In genomic region chr1:201661823-201662213, GRCh38 we compare ENCODE assay signal across 26 cellular contexts.
"Had no signal": no experiment of that assay in that cellular context is flagged by ENCODE, and none has a peak within 500 bp of the region (broad histone marks: within the 10 kb centered on the region; RNA-seq: fewer than 3 reads in every experiment).

No MANE protein-coding gene starts in this region.

- H3K4me1 ChIP-seq: psoas muscle, right lobe of liver had no signal

- H3K4me2 ChIP-seq: neural progenitor cell had no signal

- H3K27me3 Mint-ChIP-seq: stimulated activated naive CD8-positive, alpha-beta T cell treated with anti-CD3 and anti-CD28 coated beads, Interleukin-15, Interleukin-2, amounts not matched to agents 100 ng/mL and 50 ng/mL, for 24 hours had no signal

- H3K27ac ChIP-seq: neural progenitor cell, ovary, parathyroid adenoma, psoas muscle, right lobe of liver, sigmoid colon, stomach, thoracic aorta, thyroid gland, tibial nerve, upper lobe of left lung, vagina had no signal

- H3K27ac Mint-ChIP-seq: natural killer cell treated with Interleukin-12 subunit alpha and Interleukin-12 subunit beta and Interleukin-15 and Interleukin-18, amount 100 ng/mL, for 72 hours; neural progenitor cell; progenitor cell of endocrine pancreas; stimulated activated effector memory CD8-positive, alpha-beta T cell treated with anti-CD3 and anti-CD28 coated beads, Interleukin-12 subunit alpha, Interleukin-12 subunit beta, amount 100 ng/mL, for 72 hours; stimulated activated naive B cell treated with anti-CD40 and anti-IgM and Interleukin-4, amounts not matched to agents 10 μg/mL and 1 μg/mL and 100 μg/mL, for 72 hours; stimulated activated naive CD8-positive, alpha-beta T cell treated with anti-CD3 and anti-CD28 coated beads, Interleukin-15, Interleukin-2, amounts not matched to agents 100 ng/mL and 50 ng/mL, for 24 hours had no signal

- H3K9me3 ChIP-seq: ovary, psoas muscle, right lobe of liver, sigmoid colon, stomach, thoracic aorta, thyroid gland, tibial nerve, upper lobe of left lung, vagina had no signal

- ATAC-seq: natural killer cell treated with Interleukin-12 subunit alpha and Interleukin-12 subunit beta and Interleukin-15 and Interleukin-18, amount 100 ng/mL, for 72 hours; psoas muscle; right cardiac atrium; right lobe of liver; stimulated activated effector memory CD8-positive, alpha-beta T cell treated with anti-CD3 and anti-CD28 coated beads, Interleukin-12 subunit alpha, Interleukin-12 subunit beta, amount 100 ng/mL, for 72 hours; stimulated activated naive B cell treated with anti-CD40 and anti-IgM and Interleukin-4, amounts not matched to agents 10 μg/mL and 1 μg/mL and 100 μg/mL, for 72 hours had no signal

- DNase-seq: occipital lobe; ovary; psoas muscle; right cardiac atrium; right lobe of liver; sigmoid colon; small intestine; stimulated activated CD4-positive, alpha-beta T cell treated with anti-CD3 and anti-CD28 coated beads, Interleukin-15, amount 100 ng/mL, for 24 hours; stimulated activated CD4-positive, alpha-beta T cell treated with anti-CD3 and anti-CD28 coated beads, Interleukin-2, amount 100 ng/mL, for 24 hours; stimulated activated CD4-positive, alpha-beta T cell treated with anti-CD3 and anti-CD28 coated beads, Interleukin-2, amount 100 ng/mL, for 48 hours; stimulated activated CD4-positive, alpha-beta T cell treated with anti-CD3 and anti-CD28 coated beads, Interleukin-4, amount 100 ng/mL, for 24 hours; stimulated activated naive B cell treated with anti-CD40 and anti-IgM and Interleukin-4, amounts not matched to agents 10 μg/mL and 1 μg/mL and 100 μg/mL, for 72 hours; stimulated activated naive CD4-positive, alpha-beta T cell treated with Interleukin-2 at 50 U/mL for 16 hours; stomach; thyroid gland; trophoblast cell; upper lobe of left lung had no signal

- H3K27me3 ChIP-seq: neural progenitor cell, ovary, right lobe of liver, sigmoid colon, stomach, thyroid gland, tibial nerve, upper lobe of left lung, vagina had no signal

- H3K4me3 ChIP-seq: neural progenitor cell, ovary, psoas muscle, right lobe of liver, sigmoid colon, stomach, thoracic aorta, thyroid gland, tibial nerve, upper lobe of left lung, vagina had no signal

- H2AFZ ChIP-seq: neural progenitor cell, parathyroid adenoma had no signal

- H3K9ac ChIP-seq: neural progenitor cell, parathyroid adenoma had no signal

- H3K4me3 Mint-ChIP-seq: natural killer cell treated with Interleukin-12 subunit alpha and Interleukin-12 subunit beta and Interleukin-15 and Interleukin-18, amount 100 ng/mL, for 72 hours; stimulated activated effector memory CD8-positive, alpha-beta T cell treated with anti-CD3 and anti-CD28 coated beads, Interleukin-12 subunit alpha, Interleukin-12 subunit beta, amount 100 ng/mL, for 72 hours; stimulated activated naive B cell treated with anti-CD40 and anti-IgM and Interleukin-4, amounts not matched to agents 10 μg/mL and 1 μg/mL and 100 μg/mL, for 72 hours; stimulated activated naive CD8-positive, alpha-beta T cell treated with anti-CD3 and anti-CD28 coated beads, Interleukin-15, Interleukin-2, amounts not matched to agents 100 ng/mL and 50 ng/mL, for 24 hours had no signal

- H3K9me3 Mint-ChIP-seq: natural killer cell treated with Interleukin-12 subunit alpha and Interleukin-12 subunit beta and Interleukin-15 and Interleukin-18, amount 100 ng/mL, for 72 hours; stimulated activated effector memory CD8-positive, alpha-beta T cell treated with anti-CD3 and anti-CD28 coated beads, Interleukin-12 subunit alpha, Interleukin-12 subunit beta, amount 100 ng/mL, for 72 hours; stimulated activated naive B cell treated with anti-CD40 and anti-IgM and Interleukin-4, amounts not matched to agents 10 μg/mL and 1 μg/mL and 100 μg/mL, for 72 hours; stimulated activated naive CD8-positive, alpha-beta T cell treated with anti-CD3 and anti-CD28 coated beads, Interleukin-15, Interleukin-2, amounts not matched to agents 100 ng/mL and 50 ng/mL, for 24 hours had no signal

- H3K4me1 Mint-ChIP-seq: stimulated activated effector memory CD8-positive, alpha-beta T cell treated with anti-CD3 and anti-CD28 coated beads, Interleukin-12 subunit alpha, Interleukin-12 subunit beta, amount 100 ng/mL, for 72 hours; stimulated activated naive B cell treated with anti-CD40 and anti-IgM and Interleukin-4, amounts not matched to agents 10 μg/mL and 1 μg/mL and 100 μg/mL, for 72 hours had no signal

- H3K36me3 Mint-ChIP-seq: natural killer cell treated with Interleukin-12 subunit alpha and Interleukin-12 subunit beta and Interleukin-15 and Interleukin-18, amount 100 ng/mL, for 72 hours; stimulated activated effector memory CD8-positive, alpha-beta T cell treated with anti-CD3 and anti-CD28 coated beads, Interleukin-12 subunit alpha, Interleukin-12 subunit beta, amount 100 ng/mL, for 72 hours; stimulated activated naive B cell treated with anti-CD40 and anti-IgM and Interleukin-4, amounts not matched to agents 10 μg/mL and 1 μg/mL and 100 μg/mL, for 72 hours had no signal

- H3K36me3 ChIP-seq: neural progenitor cell, ovary, right lobe of liver, sigmoid colon, stomach, thoracic aorta, thyroid gland, upper lobe of left lung, vagina had no signal
